Comparison of ENCODE assay signal across 31 cellular contexts in genomic region chr12:198708-199107, GRCh38. TPM values are rescaled to one million over a fixed set of nuclear protein-coding genes. Genes with fewer than 3 reads are reported as not detected.
DNase-seq lines count a peak whose midpoint lies in the region; TF ChIP-seq lines count a peak whose summit lies in the region.
"Had no signal": no experiment of that assay in that cellular context is flagged by ENCODE, and none has a peak within 500 bp of the region (broad histone marks: within the 10 kb centered on the region; RNA-seq: fewer than 3 reads in every experiment).

No MANE protein-coding gene starts in this region.

- H3K27me3 ChIP-seq in dorsolateral prefrontal cortex (no peaks in the 10 kb centered on the region), mesenchymal stem cell (ENCODE audit: control insufficient read depth in 1 of 2, insufficient read depth in 1 of 2, low read length in 2 of 2) (peaks cover 49 to 65% of the 10 kb centered on the region in 2 experiments)
- H3K27me3 ChIP-seq: SJCRH30 had no signal

- H2AK5ac ChIP-seq in mesenchymal stem cell (ENCODE audit: low read length, severe bottlenecking): no peak overlapping the region

- peak overlapping the region; percentile 85 for H3K9ac ChIP-seq in mesenchymal stem cell (ENCODE audit: low read length)

- no peak overlapping the region for H3K18ac ChIP-seq in mesenchymal stem cell (ENCODE audit: low read depth in 1 of 2, low read length in 2 of 2)

- peaks cover 50% of the 10 kb centered on the region for H3K27me3 Mint-ChIP-seq in chondrocyte (ENCODE audit: low read depth)

- no peak overlapping the region for H2BK15ac ChIP-seq in mesenchymal stem cell (ENCODE audit: low read depth, poor library complexity, severe bottlenecking)

- 62% methylated on average over 9 of the region's 9 CpGs for WGBS in mesenchymal stem cell

- H3K4ac ChIP-seq in mesenchymal stem cell (ENCODE audit: low read depth in 1 of 2, low read length in 2 of 2): no peak overlapping the region

- H3K4me1 ChIP-seq in mesenchymal stem cell (ENCODE audit: control insufficient read depth, insufficient read depth, low read depth, low read length): peaks cover 14% of the 10 kb centered on the region
- H3K4me1 ChIP-seq: HAP-1, SJCRH30 had no signal

- H3K36me3 Mint-ChIP-seq in chondrocyte (ENCODE audit: low read depth): no peaks in the 10 kb centered on the region
- H3K36me3 Mint-ChIP-seq: CD8-positive, alpha-beta T cell had no signal

- H2BK120ac ChIP-seq in mesenchymal stem cell (ENCODE audit: low read depth, low read length): no peak overlapping the region

- DNase-seq in dorsolateral prefrontal cortex (no peak), mesenchymal stem cell (no peak), chondrocyte (ENCODE audit: low spot score) (no peak), AG08396 (ENCODE audit: low spot score) (no peak)
- DNase-seq in stimulated activated CD4-positive, alpha-beta T cell treated with anti-CD3 and anti-CD28 coated beads, Interleukin-2, amount 100 ng/mL, for 48 hours: no peak
- DNase-seq: CD8-positive, alpha-beta T cell; DMS79; EL; GDM1; IMR-90; KG1; MG63; NCI-H1105 treated with DMSO at 0.1 percent for 48 hours; NCI-H146; NCI-H1930; NCI-H2107; NCI-H446; NCI-H524 treated with DMSO at 0.1 percent for 48 hours; NCI-H774; SJCRH30 had no signal

- no peak for TF ChIP-seq CTCF in dorsolateral prefrontal cortex (IDR thresholded peaks at IDR 0.05 in 54 of 56, conservative IDR thresholded peaks at IDR 0.05 in 2 of 56; ENCODE audit: low read depth in 1 of 56, partially characterized antibody in 56 of 56)
- TF ChIP-seq CTCF in chondrocyte (IDR thresholded peaks at IDR 0.05): no peak

- H3K4me1 Mint-ChIP-seq in chondrocyte (ENCODE audit: low read depth): peaks cover 11% of the 10 kb centered on the region
- H3K4me1 Mint-ChIP-seq: B cell had no signal

- H3K4me3 Mint-ChIP-seq in chondrocyte (ENCODE audit: unreplicated experiment): no peak overlapping the region
- H3K4me3 Mint-ChIP-seq: B cell; CD8-positive, alpha-beta T cell; GM23338 had no signal

- H3K9me3 ChIP-seq in mesenchymal stem cell (ENCODE audit: control insufficient read depth, low read length): no peaks in the 10 kb centered on the region
- H3K9me3 ChIP-seq: A549, Caco-2, HAP-1, MG63, SJCRH30 had no signal

- H3K14ac ChIP-seq in mesenchymal stem cell (ENCODE audit: low read length in 2 of 2): peak overlapping the region in 1 of 2 experiments; percentile 26

- no peak overlapping the region for H3K4me2 ChIP-seq in mesenchymal stem cell (ENCODE audit: low read length, poor library complexity, severe bottlenecking)
- H3K4me2 ChIP-seq: GM23338 had no signal

- no peak overlapping the region for H2AFZ ChIP-seq in mesenchymal stem cell (ENCODE audit: low read depth, low read length)
- H2AFZ ChIP-seq: GM23338 had no signal

- H3K23ac ChIP-seq in mesenchymal stem cell (ENCODE audit: low read length in 2 of 2): no peak overlapping the region

- peaks cover 0 to 3% of the 10 kb centered on the region in 2 experiments for H3K36me3 ChIP-seq in mesenchymal stem cell (ENCODE audit: control insufficient read depth in 1 of 2, insufficient read depth in 2 of 2, low read depth in 1 of 2, low read length in 2 of 2)
- H3K36me3 ChIP-seq: HAP-1, MG63, SJCRH30 had no signal

- H3K79me1 ChIP-seq in mesenchymal stem cell (replicated peaks; ENCODE audit: low read length, poor library complexity, severe bottlenecking): no peaks in the 10 kb centered on the region

- no peak overlapping the region for H2BK12ac ChIP-seq in mesenchymal stem cell (ENCODE audit: low read length in 2 of 2)

- intact Hi-C loops in dorsolateral prefrontal cortex (cut with DNase I): no loop called here

- H3K9me3 Mint-ChIP-seq in chondrocyte (ENCODE audit: low read depth): no peaks in the 10 kb centered on the region
- H3K9me3 Mint-ChIP-seq: CD8-positive, alpha-beta T cell had no signal

- H4K8ac ChIP-seq in mesenchymal stem cell (ENCODE audit: low read length): no peak overlapping the region

- H3K4me3 ChIP-seq in dorsolateral prefrontal cortex: peak overlapping the region in 8 of 59 donors; percentile 8 to 47 (median 36)
- H3K4me3 ChIP-seq in mesenchymal stem cell (ENCODE audit: insufficient read depth in 1 of 2, low read depth in 1 of 2, low read length in 2 of 2): no peak overlapping the region
- H3K4me3 ChIP-seq: GM12878, GM23338, HAP-1, MG63, SJCRH30 had no signal

- H4K91ac ChIP-seq in mesenchymal stem cell (ENCODE audit: low read length): no peak overlapping the region

- H3K27ac ChIP-seq in angular gyrus (ENCODE audit: low read depth, low read length): peak overlapping the region; percentile 93
- H3K27ac ChIP-seq in dorsolateral prefrontal cortex: peak overlapping the region; percentile 11 to 99 (median 95)
- no peak overlapping the region for H3K27ac ChIP-seq in mesenchymal stem cell (ENCODE audit: low read length, poor library complexity, severe bottlenecking)
- peak overlapping the region; percentile 90 for H3K27ac ChIP-seq in temporal lobe (ENCODE audit: low read depth, low read length)
- H3K27ac ChIP-seq: C4-2B, SJCRH30 had no signal

- H3K27ac Mint-ChIP-seq in chondrocyte (ENCODE audit: unreplicated experiment): no peak overlapping the region
- H3K27ac Mint-ChIP-seq: B cell; CD8-positive, alpha-beta T cell; GM23338 had no signal

- H2BK5ac ChIP-seq in mesenchymal stem cell (ENCODE audit: low read depth, low read length, poor library complexity, severe bottlenecking): no peak overlapping the region

RNA-seq across cellular contexts. Expression of gene SLC6A12, which starts 15.2 kb away (rescaled TPM):
- total RNA-seq in dorsolateral prefrontal cortex (100 to 1,000 TPM in 1 of 120 experiments, 10 to 100 TPM in 119; 10.8 to 211 (median 33.5) TPM), temporal lobe (11.1 TPM), chondrocyte (0.42 TPM in 1 of 3 replicates, not detected in the others)
- 0.10 TPM for polyA plus RNA-seq in mesenchymal stem cell (2013, experiment 1 of 2)
- 0.08 TPM for polyA plus RNA-seq in mesenchymal stem cell (2013, experiment 2 of 2)
- total RNA-seq: B cell; CD8-positive, alpha-beta T cell; IMR-90; PC-3; RPMI7951; SJCRH30 had no signal
- polyA plus RNA-seq: GM23338, IMR-90 had no signal
